9 cellular contexts compared by ENCODE assay signal in the genomic region with DNA sequence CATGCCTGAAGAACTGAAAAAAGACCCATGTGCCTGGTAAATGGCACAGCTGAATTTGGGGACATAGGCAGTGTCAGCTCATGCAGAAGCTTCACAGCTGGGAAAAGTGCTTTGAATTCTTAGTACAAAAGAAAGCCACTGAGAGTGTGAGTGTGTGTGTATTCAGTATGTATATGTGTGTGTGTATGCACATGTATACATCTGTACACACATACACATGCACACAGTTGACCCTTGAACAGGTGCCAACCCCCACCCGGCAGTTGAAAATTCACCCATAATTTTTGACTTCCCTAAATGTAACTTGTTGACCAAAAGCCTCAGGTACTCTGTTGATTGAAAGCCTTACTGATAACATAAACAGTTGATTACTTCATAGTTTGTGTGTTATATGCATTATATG. TPM values are rescaled to one million over a fixed set of nuclear protein-coding genes. Genes with fewer than 3 reads are reported as not detected.
DNase-seq lines count a peak whose midpoint lies in the region; ATAC-seq and TF ChIP-seq lines count a peak whose summit lies in the region.
"Had no signal": no experiment of that assay in that cellular context is flagged by ENCODE, and none has a peak within 500 bp of the region (broad histone marks: within the 10 kb centered on the region; RNA-seq: fewer than 3 reads in every experiment).

No MANE protein-coding gene starts in this region.

- H3K27ac Mint-ChIP-seq in IgD-negative memory B cell: peak overlapping the region; percentile 82 to 99 (median 98)
- peak overlapping the region; percentile 95 for H3K27ac Mint-ChIP-seq in activated T-helper 2 cell treated with anti-CD3 and anti-CD28 coated beads, Interferon-gamma antibody, Interleukin-2, Interleukin-4, amounts not matched to agents 10 μg/mL and 5 μg/mL and 100 μg/mL, durations not matched to agents 14 hours and 24 hours and 36 hours
- H3K27ac Mint-ChIP-seq in nephron progenitor cell: peak overlapping the region; percentile 12

- H3K4me3 Mint-ChIP-seq in IgD-negative memory B cell (peak overlapping the region; percentile 79 to 97 (median 92)), nephron progenitor cell (no peak overlapping the region)
- peak overlapping the region; percentile 74 for H3K4me3 Mint-ChIP-seq in activated T-helper 2 cell treated with anti-CD3 and anti-CD28 coated beads, Interferon-gamma antibody, Interleukin-2, Interleukin-4, amounts not matched to agents 10 μg/mL and 5 μg/mL and 100 μg/mL, durations not matched to agents 14 hours and 24 hours and 36 hours (ENCODE audit: low read depth)

- intact Hi-C loops in activated T-helper 2 cell treated with anti-CD3 and anti-CD28 coated beads, Interferon-gamma antibody, Interleukin-2, Interleukin-4, amounts not matched to agents 10 μg/mL and 5 μg/mL and 100 μg/mL, durations not matched to agents 14 hours and 24 hours and 36 hours (cut with micrococcal nuclease): loop anchor here (5.0 kb wide), 1 partner anchor 555 kb away; no protein-coding TSS in a partner anchor

- H3K36me3 Mint-ChIP-seq in IgD-negative memory B cell (no peaks in the 10 kb centered on the region), nephron progenitor cell (ENCODE audit: low read depth) (no peaks in the 10 kb centered on the region)
- H3K36me3 Mint-ChIP-seq in activated T-helper 2 cell treated with anti-CD3 and anti-CD28 coated beads, Interferon-gamma antibody, Interleukin-2, Interleukin-4, amounts not matched to agents 10 μg/mL and 5 μg/mL and 100 μg/mL, durations not matched to agents 14 hours and 24 hours and 36 hours (ENCODE audit: low read depth): no peaks in the 10 kb centered on the region

- DNase-seq in DMS53 (lab: John Stamatoyannopoulos, UW): peak; percentile 43
- no peak for DNase-seq in DMS53 treated with DMSO at 0.1 percent for 48 hours (lab: John Stamatoyannopoulos, UW; ENCODE audit: unreplicated experiment)
- DNase-seq in activated T-helper 2 cell treated with anti-CD3 and anti-CD28 coated beads, Interferon-gamma antibody, Interleukin-2, Interleukin-4, amounts not matched to agents 10 μg/mL and 5 μg/mL and 100 μg/mL, durations not matched to agents 14 hours and 24 hours and 36 hours (ENCODE audit: low spot score): no peak
- no peak for DNase-seq in nephron progenitor cell
- no peak for DNase-seq in A172 (ENCODE audit: low spot score)
- DNase-seq in HuH-7.5 (ENCODE audit: low spot score): no peak
- DNase-seq: ovary had no signal

- H3K4me1 Mint-ChIP-seq in IgD-negative memory B cell (peaks cover 50 to 57% (median 55%) of the 10 kb centered on the region in 3 donors), nephron progenitor cell (peaks cover 5% of the 10 kb centered on the region)
- H3K4me1 Mint-ChIP-seq in activated T-helper 2 cell treated with anti-CD3 and anti-CD28 coated beads, Interferon-gamma antibody, Interleukin-2, Interleukin-4, amounts not matched to agents 10 μg/mL and 5 μg/mL and 100 μg/mL, durations not matched to agents 14 hours and 24 hours and 36 hours (ENCODE audit: low read depth): peaks cover 71% of the 10 kb centered on the region

- H3K27me3 Mint-ChIP-seq in IgD-negative memory B cell: no peaks in the 10 kb centered on the region
- H3K27me3 Mint-ChIP-seq in activated T-helper 2 cell treated with anti-CD3 and anti-CD28 coated beads, Interferon-gamma antibody, Interleukin-2, Interleukin-4, amounts not matched to agents 10 μg/mL and 5 μg/mL and 100 μg/mL, durations not matched to agents 14 hours and 24 hours and 36 hours (ENCODE audit: low read depth): no peaks in the 10 kb centered on the region
- H3K27me3 Mint-ChIP-seq in nephron progenitor cell (ENCODE audit: low read depth, poor library complexity): peaks cover 12% of the 10 kb centered on the region

- peaks cover 0 to 2% (median 0%) of the 10 kb centered on the region in 3 donors for H3K9me3 Mint-ChIP-seq in IgD-negative memory B cell
- no peaks in the 10 kb centered on the region for H3K9me3 Mint-ChIP-seq in activated T-helper 2 cell treated with anti-CD3 and anti-CD28 coated beads, Interferon-gamma antibody, Interleukin-2, Interleukin-4, amounts not matched to agents 10 μg/mL and 5 μg/mL and 100 μg/mL, durations not matched to agents 14 hours and 24 hours and 36 hours
- H3K9me3 Mint-ChIP-seq in nephron progenitor cell: no peaks in the 10 kb centered on the region

- no peak for ATAC-seq in HG03378 (IDR thresholded peaks at IDR 0.05; ENCODE audit: unreplicated experiment)

- TF ChIP-seq CTCF in nephron progenitor cell (IDR thresholded peaks at IDR 0.05): no peak

RNA-seq across cellular contexts. Expression of a gene that starts 49.5 kb away (rescaled TPM):
- not detected for polyA plus RNA-seq in IgD-negative memory B cell
- 0.14 and 0.41 TPM in 2 replicates for total RNA-seq in activated T-helper 2 cell treated with anti-CD3 and anti-CD28 coated beads, Interferon-gamma antibody, Interleukin-2, Interleukin-4, amounts not matched to agents 10 μg/mL and 5 μg/mL and 100 μg/mL, durations not matched to agents 14 hours and 24 hours and 36 hours
- total RNA-seq in A172 (2014; rRNA removed; shearing (Covaris generic)): not detected in 2 replicates

Comparison
In these comparisons a context has a peak if more than half of its experiments do, and no peak if none do; other contexts are left out.
1. H3K27ac Mint-ChIP-seq: peak in every context shown above with its lines; median percentile 98 in IgD-negative memory B cell; 95 in activated T-helper 2 cell treated with anti-CD3 and anti-CD28 coated beads, Interferon-gamma antibody, Interleukin-2, Interleukin-4, amounts not matched to agents 10 μg/mL and 5 μg/mL and 100 μg/mL, durations not matched to agents 14 hours and 24 hours and 36 hours; 12 in nephron progenitor cell.